ENCODE assay signal across 18 cellular contexts in the genomic region with DNA sequence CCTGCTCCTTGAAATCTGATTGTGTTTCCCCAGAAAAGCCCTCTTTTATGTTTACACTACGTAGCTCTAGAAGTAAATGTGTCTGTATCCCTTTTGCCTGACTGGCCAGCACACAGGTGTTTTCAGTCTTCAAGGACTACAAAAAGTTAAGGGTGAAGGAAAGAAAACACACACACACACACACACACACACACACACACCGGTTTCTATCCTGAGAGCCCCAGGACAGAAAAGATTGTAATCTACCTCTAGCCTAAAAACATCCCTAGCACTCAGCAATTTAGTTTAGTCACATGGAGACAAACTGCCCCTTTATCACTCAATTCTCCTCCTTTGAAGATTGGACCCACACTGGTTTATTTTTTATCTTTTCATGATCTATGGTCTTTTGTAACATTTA.
"Had no signal": no experiment of that assay in that cellular context is flagged by ENCODE, and none has a peak within 500 bp of the region (broad histone marks: within the 10 kb centered on the region; RNA-seq: fewer than 3 reads in every experiment).

No MANE protein-coding gene starts in this region.

- H3K27ac ChIP-seq: coronary artery, foreskin keratinocyte, right atrium auricular region, sigmoid colon, skin epidermis, thoracic aorta, transverse colon had no signal

- H3K4me3 Mint-ChIP-seq: endodermal cell; naive thymus-derived CD8-positive, alpha-beta T cell; stimulated activated naive B cell treated with anti-CD40 and anti-IgM and Interleukin-4, amounts not matched to agents 10 μg/mL and 1 μg/mL and 100 μg/mL, for 72 hours; stimulated activated naive CD8-positive, alpha-beta T cell treated with anti-CD3 and anti-CD28 coated beads, Interleukin-15, amount 100 ng/mL, for 72 hours had no signal

- H3K4me3 ChIP-seq: coronary artery, mucosa of descending colon, right atrium auricular region, sigmoid colon, skin epidermis, thoracic aorta, transverse colon had no signal

- H3K27ac Mint-ChIP-seq: endodermal cell; naive thymus-derived CD8-positive, alpha-beta T cell; stimulated activated naive B cell treated with anti-CD40 and anti-IgM and Interleukin-4, amounts not matched to agents 10 μg/mL and 1 μg/mL and 100 μg/mL, for 72 hours; stimulated activated naive CD8-positive, alpha-beta T cell treated with anti-CD3 and anti-CD28 coated beads, Interleukin-15, amount 100 ng/mL, for 72 hours had no signal

- H3K27me3 Mint-ChIP-seq: stimulated activated naive CD8-positive, alpha-beta T cell treated with anti-CD3 and anti-CD28 coated beads, Interleukin-15, amount 100 ng/mL, for 72 hours had no signal

- H3K27me3 ChIP-seq: foreskin keratinocyte, right atrium auricular region, sigmoid colon, transverse colon had no signal

- H3K4me1 Mint-ChIP-seq: naive thymus-derived CD8-positive, alpha-beta T cell; stimulated activated naive B cell treated with anti-CD40 and anti-IgM and Interleukin-4, amounts not matched to agents 10 μg/mL and 1 μg/mL and 100 μg/mL, for 72 hours; stimulated activated naive CD8-positive, alpha-beta T cell treated with anti-CD3 and anti-CD28 coated beads, Interleukin-15, amount 100 ng/mL, for 72 hours had no signal

- H3K36me3 ChIP-seq: right atrium auricular region, sigmoid colon, thoracic aorta, transverse colon had no signal

- ATAC-seq: foreskin keratinocyte; left lobe of liver; mucosa of descending colon; naive thymus-derived CD8-positive, alpha-beta T cell; stimulated activated naive B cell treated with anti-CD40 and anti-IgM and Interleukin-4, amounts not matched to agents 10 μg/mL and 1 μg/mL and 100 μg/mL, for 72 hours; stimulated activated naive CD8-positive, alpha-beta T cell treated with anti-CD3 and anti-CD28 coated beads, Interleukin-15, amount 100 ng/mL, for 72 hours had no signal

- H3K4me1 ChIP-seq: foreskin keratinocyte, right atrium auricular region, sigmoid colon, transverse colon had no signal

- H3K36me3 Mint-ChIP-seq: naive thymus-derived CD8-positive, alpha-beta T cell; stimulated activated naive B cell treated with anti-CD40 and anti-IgM and Interleukin-4, amounts not matched to agents 10 μg/mL and 1 μg/mL and 100 μg/mL, for 72 hours had no signal

- H3K9me3 ChIP-seq: mucosa of descending colon, right atrium auricular region, sigmoid colon, thoracic aorta, transverse colon had no signal

- DNase-seq: effector CD4-positive, alpha-beta T cell; endodermal cell; erythroblast; foreskin keratinocyte; mammary epithelial cell; mucosa of descending colon; naive thymus-derived CD8-positive, alpha-beta T cell; sigmoid colon; stimulated activated CD4-positive, alpha-beta T cell treated with anti-CD3 and anti-CD28 coated beads, Interleukin-2, amount 100 ng/mL, for 24 hours; stimulated activated CD4-positive, alpha-beta T cell treated with anti-CD3 and anti-CD28 coated beads, Interleukin-4, amount 100 ng/mL, for 4 hours; stimulated activated naive B cell treated with anti-CD40 and anti-IgM and Interleukin-4, amounts not matched to agents 10 μg/mL and 1 μg/mL and 100 μg/mL, for 72 hours; stimulated activated naive CD8-positive, alpha-beta T cell treated with anti-CD3 and anti-CD28 coated beads, Interleukin-15, amount 100 ng/mL, for 72 hours; transverse colon had no signal

- H3K9me3 Mint-ChIP-seq: endodermal cell; naive thymus-derived CD8-positive, alpha-beta T cell; stimulated activated naive B cell treated with anti-CD40 and anti-IgM and Interleukin-4, amounts not matched to agents 10 μg/mL and 1 μg/mL and 100 μg/mL, for 72 hours; stimulated activated naive CD8-positive, alpha-beta T cell treated with anti-CD3 and anti-CD28 coated beads, Interleukin-15, amount 100 ng/mL, for 72 hours had no signal
